ENCODE assay signal across 27 cellular contexts in genomic region chr15:89459271-89460038, GRCh38. TPM values are rescaled to one million over a fixed set of nuclear protein-coding genes. Genes with fewer than 3 reads are reported as not detected.
DNase-seq lines count a peak whose midpoint lies in the region; ATAC-seq, FAIRE-seq and TF ChIP-seq lines count a peak whose summit lies in the region.
"Had no signal": no experiment of that assay in that cellular context is flagged by ENCODE, and none has a peak within 500 bp of the region (broad histone marks: within the 10 kb centered on the region; RNA-seq: fewer than 3 reads in every experiment).

No MANE protein-coding gene starts in this region.

- H3K9me3 ChIP-seq in Caco-2: 0 out of 2 replicates have a peak, but pooled peaks cover 4% of the 10 kb centered on the region
- H3K9me3 ChIP-seq in colonic mucosa: no peaks in the 10 kb centered on the region
- H3K9me3 ChIP-seq in HepG2 (ENCODE audit: low read length): no peaks in the 10 kb centered on the region
- no peaks in the 10 kb centered on the region for H3K9me3 ChIP-seq in trophoblast cell (ENCODE audit: insufficient read depth, low read depth, low read length)
- no peaks in the 10 kb centered on the region for H3K9me3 ChIP-seq in thyroid gland
- H3K9me3 ChIP-seq: BE2C, MG63 had no signal

- TF ChIP-seq EP300 in HepG2 (IDR thresholded peaks at IDR 0.05; ENCODE audit: low read depth in 2 of 2, low read length in 2 of 2) (peak; percentile 40 to 46; a peak in 2 of 4 replicates), HepG2 (CRISPR knock-in tag; IDR thresholded peaks at IDR 0.05; ENCODE audit: borderline replicate concordance) (no peak)

- intact Hi-C loops in Caco-2 (cut with micrococcal nuclease; ENCODE audit: unreplicated experiment) (loop anchor here (2.0 kb wide), 1 partner anchor 13 kb away; no protein-coding TSS in a partner anchor), colonic mucosa (cut with DNase I) (no loop called here), HepG2 (cut with micrococcal nuclease; ENCODE audit: unreplicated experiment) (no loop called here), thyroid gland (cut with DNase I) (no loop called here)

- no TSS peak for BruUV-seq in Caco-2 (replicated peaks; lab: Mats Ljungman, UMichigan)
- BruUV-seq in HepG2 (replicated peaks; lab: Mats Ljungman, UMichigan): no TSS peak

- DNase-seq in Caco-2 (peak; percentile 43 to 68), colonic mucosa (peak; percentile 22), HepG2 (ENCODE audit: low spot score) (peak; percentile 77), trophoblast cell (no peak), thyroid gland (no peak), urothelium cell line (ENCODE audit: low spot score) (no peak), middle frontal gyrus (ENCODE audit: extremely low spot score, low spot score) (no peak), SHP77 treated with DMSO at 0.1 percent for 48 hours (lab: John Stamatoyannopoulos, UW) (no peak)
- DNase-seq: BE2C; CD4-positive, alpha-beta T cell; DMS153; GDM1; H7; HFFc6; Kasumi-1; MG63; NCI-H1092; NCI-H146; NCI-H2081 treated with DMSO at 0.1 percent for 48 hours; NCI-H748 treated with DMSO at 0.1 percent for 48 hours; NK-92 treated with Interleukin-12 subunit alpha and Interleukin-12 subunit beta, amount 100 ng/mL, for 24 hours; SIG-M5 had no signal

- no peak overlapping the region for H2BK5ac ChIP-seq in trophoblast cell (ENCODE audit: low read depth, low read length, poor library complexity)

- no peak overlapping the region for H3K9ac ChIP-seq in colonic mucosa (ENCODE audit: low read depth in 2 of 2, low read length in 2 of 2)
- H3K9ac ChIP-seq in HepG2 (ENCODE audit: insufficient read depth, low read depth, low read length): peak overlapping the region; percentile 42; the same call in 1 of the 2 replicates
- no peak overlapping the region for H3K9ac ChIP-seq in trophoblast cell (ENCODE audit: low read length)

- no peak overlapping the region for H3K23ac ChIP-seq in trophoblast cell (ENCODE audit: low read length)

- H3K4me1 ChIP-seq in Caco-2 (peaks cover 57% of the 10 kb centered on the region), colonic mucosa (no peaks in the 10 kb centered on the region), HepG2 (ENCODE audit: insufficient read depth, low read length) (peaks cover 91% of the 10 kb centered on the region), trophoblast cell (ENCODE audit: control insufficient read depth in 1 of 2, insufficient read depth in 2 of 2, low read length in 2 of 2) (peaks cover 5 to 6% of the 10 kb centered on the region in 2 experiments), thyroid gland (no peaks in the 10 kb centered on the region)

- no peak overlapping the region for H3K4ac ChIP-seq in trophoblast cell (ENCODE audit: low read depth, low read length)

- H3K36me3 ChIP-seq in Caco-2 (ENCODE audit: control insufficient read depth, insufficient read depth, low read length): no peaks in the 10 kb centered on the region
- H3K36me3 ChIP-seq in colonic mucosa: no peaks in the 10 kb centered on the region
- no peaks in the 10 kb centered on the region for H3K36me3 ChIP-seq in HepG2 (replicated peaks in 1 of 2; ENCODE audit: control insufficient read depth in 1 of 2, insufficient read depth in 2 of 2, low read length in 2 of 2)
- H3K36me3 ChIP-seq in trophoblast cell (ENCODE audit: control insufficient read depth in 1 of 2, insufficient read depth in 2 of 2, low read length in 2 of 2): no peaks in the 10 kb centered on the region
- no peaks in the 10 kb centered on the region for H3K36me3 ChIP-seq in thyroid gland
- H3K36me3 ChIP-seq: BE2C, MG63 had no signal

- no peaks in the 10 kb centered on the region for H3K79me2 ChIP-seq in HepG2 (ENCODE audit: insufficient read depth, low read length)
- no peaks in the 10 kb centered on the region for H3K79me2 ChIP-seq in trophoblast cell (ENCODE audit: control insufficient read depth, insufficient read depth, low read length, poor library complexity)

- H4K8ac ChIP-seq in trophoblast cell (ENCODE audit: low read depth, low read length): no peak overlapping the region

- peak overlapping the region; percentile 78 for H3K27ac Mint-ChIP-seq in Caco-2 (ENCODE audit: unreplicated experiment)
- H3K27ac Mint-ChIP-seq: CD4-positive, alpha-beta T cell; HFFc6 had no signal

- TF ChIP-seq RAD21 in HepG2 (CRISPR knock-in tag; IDR thresholded peaks at IDR 0.05): no peak

- H4K20me1 ChIP-seq in HepG2 (ENCODE audit: insufficient read depth, low read length): no peaks in the 10 kb centered on the region

- H2AFZ ChIP-seq in HepG2 (ENCODE audit: low read length): no peak overlapping the region
- no peak overlapping the region for H2AFZ ChIP-seq in trophoblast cell (ENCODE audit: insufficient read depth, low read length, poor library complexity)

- in situ Hi-C loops in HepG2 (cut with HindIII; ENCODE audit: extremely low pct_ligation_motif_present, low pct_unique_long_range_greater_than_20kb): no loop called here

- peaks cover 26% of the 10 kb centered on the region for H3K4me1 Mint-ChIP-seq in Caco-2 (ENCODE audit: low read depth, unreplicated experiment)

- H3K27me3 Mint-ChIP-seq in Caco-2 (ENCODE audit: insufficient read depth, unreplicated experiment): no peaks in the 10 kb centered on the region

- peak; percentile 89 for FAIRE-seq in HepG2 (lab: Jason Lieb, UNC)
- FAIRE-seq in urothelium cell line (lab: Jason Lieb, UNC): no peak

- H3K27me3 ChIP-seq in Caco-2 (replicated peaks; ENCODE audit: control insufficient read depth, insufficient read depth, low read length) (no peaks in the 10 kb centered on the region), colonic mucosa (no peaks in the 10 kb centered on the region), HepG2 (ENCODE audit: control insufficient read depth in 1 of 2, insufficient read depth in 2 of 2, low read length in 2 of 2) (no peaks in the 10 kb centered on the region), trophoblast cell (ENCODE audit: insufficient read depth, low read length) (peaks cover 3% of the 10 kb centered on the region), thyroid gland (no peaks in the 10 kb centered on the region)
- H3K27me3 ChIP-seq: BE2C, MG63 had no signal

- TF ChIP-seq POLR2A in HepG2 (IDR thresholded peaks at IDR 0.05; ENCODE audit: insufficient read depth in 1 of 2, low read depth in 2 of 2, low read length in 2 of 2) (peak in 1 of 2 experiments; percentile 26; a peak in 1 of 4 replicates), thyroid gland (IDR thresholded peaks at IDR 0.05) (no peak)

- no peak overlapping the region for H4K12ac ChIP-seq in trophoblast cell (ENCODE audit: low read depth, low read length)

- H3K18ac ChIP-seq in trophoblast cell (ENCODE audit: low read length): no peak overlapping the region

- no peak overlapping the region for H2AK5ac ChIP-seq in trophoblast cell (ENCODE audit: low read length)

- H3K14ac ChIP-seq in trophoblast cell (ENCODE audit: low read length): peak overlapping the region; percentile 43

- WGBS in HepG2 (ENCODE audit: low lambda C conversion rate): 0% methylated on average over 2 of the region's 2 CpGs
- no CpG with 5 or more reads among the region's 2 CpGs for WGBS in trophoblast cell (ENCODE audit: extremely low coverage, insufficient coverage, insufficient read length)
- WGBS in thyroid gland, 2 donors: 56 to 61% methylated on average over 2 of the region's 2 CpGs

- no peak overlapping the region for H2BK120ac ChIP-seq in trophoblast cell (ENCODE audit: insufficient read depth, low read length, poor library complexity)

- CTCF ChIA-PET in Caco-2 (lab: Charles Lee): interaction anchor here (0.5 to 1.0 kb wide), 3 partner anchors 10 to 464 kb away, joined by 3 to 6 read pairs (median 4); no protein-coding TSS in a partner anchor
- CTCF ChIA-PET in HepG2 (lab: Yijun Ruan, JAX; ENCODE audit: low intra/inter-chr PET ratio, low total read pairs): no interaction called here

- H3K4me2 ChIP-seq in HepG2 (ENCODE audit: low read depth, low read length) (peak overlapping the region; percentile 63), trophoblast cell (ENCODE audit: low read length) (no peak overlapping the region)

- no peak for TF ChIP-seq CTCF in Caco-2 (IDR thresholded peaks at IDR 0.05; ENCODE audit: insufficient read depth in 1 of 2, low read depth in 1 of 2, low read length in 1 of 2, severe bottlenecking in 1 of 2, unreplicated experiment in 1 of 2)
- TF ChIP-seq CTCF in colonic mucosa (IDR thresholded peaks at IDR 0.05): no peak
- peak; percentile 47 for TF ChIP-seq CTCF in HepG2 (CRISPR knock-in tag; IDR thresholded peaks at IDR 0.05)
- no peak for TF ChIP-seq CTCF in thyroid gland (IDR thresholded peaks at IDR 0.05)

- peak overlapping the region; percentile 21 for H2BK12ac ChIP-seq in trophoblast cell (ENCODE audit: low read length)

- H3K9me3 Mint-ChIP-seq in Caco-2 (ENCODE audit: unreplicated experiment): peaks cover 6% of the 10 kb centered on the region
- H3K9me3 Mint-ChIP-seq: HFFc6 had no signal

- H3K4me3 Mint-ChIP-seq in Caco-2 (ENCODE audit: unreplicated experiment): peak overlapping the region; percentile 32
- H3K4me3 Mint-ChIP-seq: CD4-positive, alpha-beta T cell; HFFc6 had no signal

- POLR2A ChIA-PET in Caco-2 (lab: Charles Lee): interaction anchor here (0.6 kb wide), 1 partner anchor 1070 kb away, joined by 7 read pairs; no protein-coding TSS in a partner anchor
- POLR2A ChIA-PET in HepG2 (lab: Yijun Ruan, JAX): no interaction called here

- no peaks in the 10 kb centered on the region for H3K79me1 ChIP-seq in trophoblast cell (ENCODE audit: low read length)

- no peaks in the 10 kb centered on the region for H3K36me3 Mint-ChIP-seq in Caco-2 (ENCODE audit: insufficient read depth, unreplicated experiment)

- peak; percentile 87 for ATAC-seq in HepG2

- peak overlapping the region; percentile 30 for H4K91ac ChIP-seq in trophoblast cell (ENCODE audit: low read depth, low read length)

- no peak overlapping the region for H3K4me3 ChIP-seq in Caco-2 (ENCODE audit: low read depth, low read length)
- H3K4me3 ChIP-seq in colonic mucosa: no peak overlapping the region
- peak overlapping the region in 1 of 3 experiments; percentile 54; a peak in 2 of 6 replicates for H3K4me3 ChIP-seq in HepG2 (replicated peaks in 1 of 3; ENCODE audit: insufficient read depth in 1 of 3, low read depth in 2 of 3, low read length in 3 of 3)
- no peak overlapping the region for H3K4me3 ChIP-seq in trophoblast cell (ENCODE audit: low read depth, low read length)
- no peak overlapping the region for H3K4me3 ChIP-seq in thyroid gland (replicated peaks in 1 of 3)
- H3K4me3 ChIP-seq: MG63 had no signal

- no peak overlapping the region for H3K27ac ChIP-seq in colonic mucosa
- H3K27ac ChIP-seq in HepG2 (ENCODE audit: extremely low read length, insufficient read depth, low read length): peak overlapping the region; percentile 88
- H3K27ac ChIP-seq in trophoblast cell (ENCODE audit: low read depth, low read length): no peak overlapping the region
- no peak overlapping the region for H3K27ac ChIP-seq in thyroid gland
- H3K27ac ChIP-seq: HL-60 had no signal

RNA-seq across cellular contexts. Expression of gene RHCG, which starts 36.9 kb away (rescaled TPM):
- not detected in 2 replicates for total RNA-seq in Caco-2 (2022)
- under 1 TPM; 0.48 to 0.67 TPM for total RNA-seq in colonic mucosa
- total RNA-seq in HepG2 (2016; rRNA removed; fragmentation: Illumina TruSeq; extraction: Trizol): not detected in 2 replicates
- not detected in 2 replicates for total RNA-seq in HepG2 (2016; cell fraction: cytosol; rRNA removed; fragmentation: Illumina TruSeq; extraction: Trizol; ENCODE audit: low read depth)
- not detected in 2 replicates for total RNA-seq in HepG2 (2016; cell fraction: insoluble cytoplasmic fraction; rRNA removed; fragmentation: Illumina TruSeq; extraction: Trizol)
- total RNA-seq in HepG2 (2016; cell fraction: membrane; rRNA removed; fragmentation: Illumina TruSeq; extraction: Trizol): not detected in 2 replicates
- not detected in 2 replicates for total RNA-seq in HepG2 (2016; cell fraction: nucleus; rRNA removed; fragmentation: Illumina TruSeq; extraction: Trizol)
- not detected in 2 replicates for polyA plus RNA-seq in HepG2 (2011; rRNA removed)
- not detected in 2 replicates for polyA plus RNA-seq in HepG2 (2011; cell fraction: cytosol; rRNA removed)
- polyA plus RNA-seq in HepG2 (2011; cell fraction: nucleus; rRNA removed): not detected in 2 replicates
- not detected in 2 replicates for polyA plus RNA-seq in HepG2 (2012)
- polyA plus RNA-seq in HepG2 (2016; cell fraction: cytosol; fragmentation: Illumina TruSeq; extraction: Trizol; ENCODE audit: low read depth): not detected in 2 replicates
- not detected in 2 replicates for polyA plus RNA-seq in HepG2 (2016; cell fraction: insoluble cytoplasmic fraction; fragmentation: Illumina TruSeq; extraction: Trizol; ENCODE audit: low read depth)
- not detected in 2 replicates for polyA plus RNA-seq in HepG2 (2016; cell fraction: membrane; fragmentation: Illumina TruSeq; extraction: Trizol; ENCODE audit: low read depth)
- polyA plus RNA-seq in HepG2 (2016; cell fraction: nucleus; fragmentation: Illumina TruSeq; extraction: Trizol; ENCODE audit: insufficient read depth, low read depth): not detected in 2 replicates
- 0.33 TPM in 1 of 2 replicates, not detected in the other for polyA minus RNA-seq in HepG2 (2011; rRNA and poly(A)+ RNA removed; ENCODE audit: low replicate concordance)
- not detected in 2 replicates for polyA minus RNA-seq in HepG2 (2011; cell fraction: cytosol; rRNA and poly(A)+ RNA removed)
- polyA minus RNA-seq in HepG2 (2011; cell fraction: nucleus; rRNA and poly(A)+ RNA removed): not detected in 2 replicates
- not detected in 2 replicates for polyA plus RNA-seq in trophoblast cell (2013)
- not detected for total RNA-seq in thyroid gland
- total RNA-seq: A172; CD4-positive, alpha-beta T cell; Daoy; H7; HFFc6; HT1080; RPMI7951 had no signal

Comparison
In these comparisons a context has a peak if more than half of its experiments do, and no peak if none do; other contexts are left out.
1. DNase-seq: peak in Caco-2 (2 of 2), colonic mucosa (single experiment) and HepG2 (single experiment); none in trophoblast cell (0 of 2), thyroid gland (0 of 2), urothelium cell line (single experiment), middle frontal gyrus (single experiment) and SHP77 treated with DMSO at 0.1 percent for 48 hours (single experiment).